In the genomic region with DNA sequence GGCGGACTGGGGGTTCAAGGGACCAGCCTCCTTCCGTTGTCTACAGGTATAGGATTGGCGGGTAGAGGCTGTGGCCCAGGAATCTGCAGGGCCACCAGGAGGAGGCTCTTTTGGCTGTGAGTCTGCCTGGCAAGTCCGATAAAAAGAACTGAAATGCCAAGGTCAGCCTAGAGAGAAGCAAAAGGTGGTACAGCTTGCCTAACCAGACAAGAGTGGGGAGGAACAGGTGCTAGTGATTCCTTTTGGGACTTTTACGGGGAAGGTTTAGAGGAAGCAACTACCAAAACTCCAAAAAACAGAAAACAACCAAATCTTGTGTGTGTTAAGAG, we compare ENCODE assay signal across 1 cellular context.
TF ChIP-seq lines count a peak whose summit lies in the region.

No MANE protein-coding gene starts in this region.

TF ChIP-seq in GM23338, 12 proteins besides CTCF, POLR2A, EP300 and RAD21 (continued from another document):
- TF ChIP-seq, protein P1, sequence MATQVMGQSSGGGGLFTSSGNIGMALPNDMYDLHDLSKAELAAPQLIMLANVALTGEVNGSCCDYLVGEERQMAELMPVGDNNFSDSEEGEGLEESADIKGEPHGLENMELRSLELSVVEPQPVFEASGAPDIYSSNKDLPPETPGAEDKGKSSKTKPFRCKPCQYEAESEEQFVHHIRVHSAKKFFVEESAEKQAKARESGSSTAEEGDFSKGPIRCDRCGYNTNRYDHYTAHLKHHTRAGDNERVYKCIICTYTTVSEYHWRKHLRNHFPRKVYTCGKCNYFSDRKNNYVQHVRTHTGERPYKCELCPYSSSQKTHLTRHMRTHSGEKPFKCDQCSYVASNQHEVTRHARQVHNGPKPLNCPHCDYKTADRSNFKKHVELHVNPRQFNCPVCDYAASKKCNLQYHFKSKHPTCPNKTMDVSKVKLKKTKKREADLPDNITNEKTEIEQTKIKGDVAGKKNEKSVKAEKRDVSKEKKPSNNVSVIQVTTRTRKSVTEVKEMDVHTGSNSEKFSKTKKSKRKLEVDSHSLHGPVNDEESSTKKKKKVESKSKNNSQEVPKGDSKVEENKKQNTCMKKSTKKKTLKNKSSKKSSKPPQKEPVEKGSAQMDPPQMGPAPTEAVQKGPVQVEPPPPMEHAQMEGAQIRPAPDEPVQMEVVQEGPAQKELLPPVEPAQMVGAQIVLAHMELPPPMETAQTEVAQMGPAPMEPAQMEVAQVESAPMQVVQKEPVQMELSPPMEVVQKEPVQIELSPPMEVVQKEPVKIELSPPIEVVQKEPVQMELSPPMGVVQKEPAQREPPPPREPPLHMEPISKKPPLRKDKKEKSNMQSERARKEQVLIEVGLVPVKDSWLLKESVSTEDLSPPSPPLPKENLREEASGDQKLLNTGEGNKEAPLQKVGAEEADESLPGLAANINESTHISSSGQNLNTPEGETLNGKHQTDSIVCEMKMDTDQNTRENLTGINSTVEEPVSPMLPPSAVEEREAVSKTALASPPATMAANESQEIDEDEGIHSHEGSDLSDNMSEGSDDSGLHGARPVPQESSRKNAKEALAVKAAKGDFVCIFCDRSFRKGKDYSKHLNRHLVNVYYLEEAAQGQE (IDR thresholded peaks at IDR 0.05; ENCODE audit: unreplicated experiment), result no peak
- no peak for TF ChIP-seq STAT1 (IDR thresholded peaks at IDR 0.05; ENCODE audit: unreplicated experiment)
- no peak for TF ChIP-seq ZNF331 (CRISPR knock-in tag; IDR thresholded peaks at IDR 0.05; ENCODE audit: low read depth)
- TF ChIP-seq EZH2phosphoT487 (IDR thresholded peaks at IDR 0.05; ENCODE audit: unreplicated experiment), result no peak
- TF ChIP-seq POLR2AphosphoS5 (IDR thresholded peaks at IDR 0.05; ENCODE audit: low read depth), result no peak
- TF ChIP-seq JUNB (IDR thresholded peaks at IDR 0.05; ENCODE audit: unreplicated experiment), result no peak
- no peak for TF ChIP-seq ZNF114 (CRISPR knock-in tag; IDR thresholded peaks at IDR 0.05)
- no peak for TF ChIP-seq CREB1 (CRISPR knock-in tag; IDR thresholded peaks at IDR 0.05; ENCODE audit: low read depth)
- TF ChIP-seq EZH2 (IDR thresholded peaks at IDR 0.05; ENCODE audit: low read depth, unreplicated experiment), result no peak
